1 cellular context compared by ENCODE assay signal in the genomic region with DNA sequence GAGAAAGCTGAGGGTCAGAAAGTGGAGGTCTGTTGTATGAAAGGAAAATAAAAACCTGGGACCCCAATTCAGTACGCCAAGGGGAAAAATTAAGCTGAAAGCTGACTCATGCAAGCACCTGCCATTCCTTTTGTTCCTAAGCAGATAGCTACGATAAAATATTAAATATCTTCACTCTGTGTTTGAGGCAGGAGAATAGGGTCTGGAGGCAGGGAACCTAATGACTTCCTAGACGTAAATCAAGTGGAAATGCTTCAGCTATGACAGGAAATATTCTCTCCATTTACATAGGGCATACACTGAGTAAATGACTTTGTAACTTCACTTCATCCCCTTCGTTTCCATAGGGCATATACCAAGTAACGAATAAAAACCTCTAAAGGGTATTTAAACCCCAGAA.
TF ChIP-seq lines count a peak whose summit lies in the region.

No MANE protein-coding gene starts in this region.

TF ChIP-seq in endothelial cell of umbilical vein, 7 proteins besides CTCF, POLR2A, EP300 and RAD21 (continued from another document):
- TF ChIP-seq GATA2 (IDR thresholded peaks at IDR 0.05; ENCODE audit: insufficient read depth, insufficient read length, low read depth, low read length) (no peak), JUN (IDR thresholded peaks at IDR 0.05; ENCODE audit: borderline replicate concordance, insufficient read depth, insufficient read length, low read depth) (no peak)
